ENCODE assay signal across 24 cellular contexts in the genomic region with DNA sequence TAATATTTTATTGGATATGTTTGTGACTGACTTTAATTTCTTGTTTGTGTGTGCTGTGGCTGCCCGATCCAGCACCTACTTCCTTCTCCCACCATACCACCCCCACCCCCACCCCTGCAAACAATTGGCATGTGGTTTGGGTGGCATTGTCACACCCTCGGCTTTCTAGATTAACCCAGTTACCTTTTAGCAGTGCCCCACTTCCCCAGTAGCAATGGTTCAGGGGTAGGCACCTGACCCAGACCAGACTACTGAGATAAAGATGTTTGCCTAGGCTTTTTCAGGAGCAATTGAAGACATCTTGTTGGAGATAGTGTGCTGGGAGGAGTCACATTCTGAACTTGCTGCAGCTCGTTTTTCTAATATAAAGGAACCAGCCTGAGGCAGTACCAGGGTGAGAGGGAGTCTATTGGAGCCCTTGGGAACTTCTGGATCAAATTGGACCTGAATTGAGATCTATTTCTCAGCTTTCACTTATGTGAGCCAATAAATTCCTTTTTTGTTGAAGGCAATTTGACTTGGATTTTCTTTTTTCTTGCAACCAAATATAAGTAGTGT. TPM values are rescaled to one million over a fixed set of nuclear protein-coding genes. Genes with fewer than 3 reads are reported as not detected.
A peak's percentile ranks its signal among the peaks of the same experiment; 100 is the strongest.
DNase-seq lines count a peak whose midpoint lies in the region; ATAC-seq lines count a peak whose summit lies in the region.
"Had no signal": no experiment of that assay in that cellular context is flagged by ENCODE, and none has a peak within 500 bp of the region (broad histone marks: within the 10 kb centered on the region; RNA-seq: fewer than 3 reads in every experiment).

No MANE protein-coding gene starts in this region.

- H3K4me3 ChIP-seq in GM23248, result no peak overlapping the region
- H3K4me3 ChIP-seq: BLaER1 treated with 17β-estradiol and CSF1 and Interleukin-3, amounts not matched to agents 10 nM and 100 nM had no signal

- no peak overlapping the region for H3K27ac ChIP-seq in GM23248
- H3K27ac ChIP-seq: BLaER1 treated with 17β-estradiol and CSF1 and Interleukin-3, amounts not matched to agents 10 nM and 100 nM had no signal

- H3K4me1 Mint-ChIP-seq in T-helper 17 cell, result peaks cover 42% of the 10 kb centered on the region
- peaks cover 29 to 30% of the 10 kb centered on the region in 2 donors for H3K4me1 Mint-ChIP-seq in natural killer cell treated with Interleukin-12 subunit alpha and Interleukin-12 subunit beta and Interleukin-15 and Interleukin-18, amount 100 ng/mL, for 72 hours (ENCODE audit: low read depth in 2 of 2)

- WGBS in GM23248 (ENCODE audit: low coverage in 1 of 2, low lambda C conversion rate in 2 of 2, missing lambda C conversion rate in 2 of 2), 2 experiments, result 27 to 40% methylated on average over 3 of the region's 3 CpGs

- in situ Hi-C loops in GM23248 (cut with MboI), result no loop called here

- H4K20me1 ChIP-seq in GM23248 (ENCODE audit: insufficient read depth), result no peaks in the 10 kb centered on the region

- ATAC-seq in T-helper 17 cell, result peak; percentile 86
- no peak for ATAC-seq in natural killer cell treated with Interleukin-12 subunit alpha and Interleukin-12 subunit beta and Interleukin-15 and Interleukin-18, amount 100 ng/mL, for 72 hours
- ATAC-seq: left lobe of liver, WTC11 had no signal

- H3K4me2 ChIP-seq in GM23248 (ENCODE audit: unreplicated experiment), result no peak overlapping the region

- peak overlapping the region; percentile 73 for H3K4me3 Mint-ChIP-seq in T-helper 17 cell
- H3K4me3 Mint-ChIP-seq in natural killer cell treated with Interleukin-12 subunit alpha and Interleukin-12 subunit beta and Interleukin-15 and Interleukin-18, amount 100 ng/mL, for 72 hours, result peak overlapping the region; percentile 54
- H3K4me3 Mint-ChIP-seq: neural crest cell; T-helper 1 cell treated with Interleukin-12 subunit alpha and Interleukin-12 subunit beta and Interleukin-4 antibody, amounts not matched to agents 30 μg/mL and 1 μg/mL, for 36 hours; WTC11 had no signal

- H3K9me3 Mint-ChIP-seq in natural killer cell treated with Interleukin-12 subunit alpha and Interleukin-12 subunit beta and Interleukin-15 and Interleukin-18, amount 100 ng/mL, for 72 hours, result no peaks in the 10 kb centered on the region
- H3K9me3 Mint-ChIP-seq: neural crest cell; T-helper 1 cell treated with Interleukin-12 subunit alpha and Interleukin-12 subunit beta and Interleukin-4 antibody, amounts not matched to agents 30 μg/mL and 1 μg/mL, for 36 hours; WTC11 had no signal

- H3F3A ChIP-seq in GM23248 (ENCODE audit: insufficient read depth), result peaks cover 29% of the 10 kb centered on the region

- no peak overlapping the region for H3K9ac ChIP-seq in GM23248
- H3K9ac ChIP-seq: BLaER1 treated with 17β-estradiol and CSF1 and Interleukin-3, amounts not matched to agents 10 nM and 100 nM had no signal

- peaks cover 53% of the 10 kb centered on the region for H3K79me2 ChIP-seq in GM23248 (ENCODE audit: insufficient read depth)

- peak overlapping the region; percentile 82 for H3K27ac Mint-ChIP-seq in T-helper 17 cell
- peak overlapping the region; percentile 61 to 72 for H3K27ac Mint-ChIP-seq in natural killer cell treated with Interleukin-12 subunit alpha and Interleukin-12 subunit beta and Interleukin-15 and Interleukin-18, amount 100 ng/mL, for 72 hours
- H3K27ac Mint-ChIP-seq: progenitor cell of endocrine pancreas; T-helper 1 cell treated with Interleukin-12 subunit alpha and Interleukin-12 subunit beta and Interleukin-4 antibody, amounts not matched to agents 30 μg/mL and 1 μg/mL, for 36 hours; WTC11 had no signal

- H3K36me3 Mint-ChIP-seq in T-helper 17 cell (ENCODE audit: low read depth), result no peaks in the 10 kb centered on the region
- no peaks in the 10 kb centered on the region for H3K36me3 Mint-ChIP-seq in natural killer cell treated with Interleukin-12 subunit alpha and Interleukin-12 subunit beta and Interleukin-15 and Interleukin-18, amount 100 ng/mL, for 72 hours

- no peaks in the 10 kb centered on the region for H3K27me3 Mint-ChIP-seq in T-helper 17 cell
- no peaks in the 10 kb centered on the region for H3K27me3 Mint-ChIP-seq in natural killer cell treated with Interleukin-12 subunit alpha and Interleukin-12 subunit beta and Interleukin-15 and Interleukin-18, amount 100 ng/mL, for 72 hours
- H3K27me3 Mint-ChIP-seq: progenitor cell of endocrine pancreas had no signal

- no peaks in the 10 kb centered on the region for H3K9me2 ChIP-seq in GM23248 (ENCODE audit: insufficient read depth)

- H3K9me3 ChIP-seq in T-helper 17 cell (ENCODE audit: control insufficient read depth, low read length, poor library complexity, severe bottlenecking), result no peaks in the 10 kb centered on the region
- H3K9me3 ChIP-seq in GM23248 (ENCODE audit: low read depth), result no peaks in the 10 kb centered on the region
- H3K9me3 ChIP-seq: BLaER1 treated with 17β-estradiol and CSF1 and Interleukin-3, amounts not matched to agents 10 nM and 100 nM had no signal

- DNase-seq in activated effector memory CD4-positive, alpha-beta T cell treated with Interleukin-2 at 50 U/mL for 16 hours, result peak; percentile 6
- no peak for DNase-seq in activated effector memory CD4-positive, alpha-beta T cell treated with anti-CD3 and anti-CD28 coated beads, Interleukin-2, amount 50 U/mL, for 16 hours
- DNase-seq in T-helper 17 cell, result no peak
- peak; percentile 32 for DNase-seq in central memory CD4-positive, alpha-beta T cell
- DNase-seq in natural killer cell treated with Interleukin-12 subunit alpha and Interleukin-12 subunit beta and Interleukin-15 and Interleukin-18, amount 100 ng/mL, for 72 hours (ENCODE audit: low spot score), result no peak
- DNase-seq in GM23248, result no peak
- DNase-seq in DMS79 treated with DMSO at 0.1 percent for 48 hours (lab: John Stamatoyannopoulos, UW), result no peak
- no peak for DNase-seq in NCI-H146 treated with DMSO at 0.1 percent for 48 hours (lab: John Stamatoyannopoulos, UW; ENCODE audit: unreplicated experiment)
- DNase-seq: activated CD8-positive, alpha-beta memory T cell treated with anti-CD3 and anti-CD28 coated beads for 24 hours; anterior cingulate cortex; DMS153; effector CD4-positive, alpha-beta T cell; GF-D8; midbrain; NCI-H187; NCI-H345; stimulated activated CD4-positive, alpha-beta T cell treated with anti-CD3 and anti-CD28 coated beads, Interleukin-2, amount 100 ng/mL, for 24 hours; stimulated activated naive CD4-positive, alpha-beta T cell treated with Interleukin-2 at 50 U/mL for 16 hours had no signal

- H3K27me3 ChIP-seq in GM23248 (replicated peaks; ENCODE audit: insufficient read depth), result no peaks in the 10 kb centered on the region
- H3K27me3 ChIP-seq: BLaER1 treated with 17β-estradiol and CSF1 and Interleukin-3, amounts not matched to agents 10 nM and 100 nM had no signal

- peaks cover 53% of the 10 kb centered on the region for H3K36me3 ChIP-seq in GM23248 (ENCODE audit: low read depth)

- H3K4me1 ChIP-seq in GM23248 (ENCODE audit: insufficient read depth), result peaks cover 7% of the 10 kb centered on the region

- H2AFZ ChIP-seq in GM23248, result no peak overlapping the region

RNA-seq across cellular contexts. Expression of a gene that starts 37.7 kb away (rescaled TPM):
- total RNA-seq in T-helper 17 cell, result 100 to 1,000 TPM; 101 to 112 TPM
- 10 to 100 TPM; 56.4 to 70.6 TPM for total RNA-seq in natural killer cell treated with Interleukin-12 subunit alpha and Interleukin-12 subunit beta and Interleukin-15 and Interleukin-18, amount 100 ng/mL, for 72 hours
- 55.3 and 57.7 TPM in 2 replicates for total RNA-seq in GM23248 (2014; rRNA removed; shearing (Covaris generic))
- 221 and 226 TPM in 2 replicates for polyA plus RNA-seq in GM23248 (2016; fragmentation: Nextera tagmentation; extraction: Ambion mirVana)

Comparison
In these comparisons a context has a peak if more than half of its experiments do, and no peak if none do; other contexts are left out.
1. DNase-seq: peak in activated effector memory CD4-positive, alpha-beta T cell treated with Interleukin-2 at 50 U/mL for 16 hours (single experiment) and central memory CD4-positive, alpha-beta T cell (single experiment); none in activated effector memory CD4-positive, alpha-beta T cell treated with anti-CD3 and anti-CD28 coated beads, Interleukin-2, amount 50 U/mL, for 16 hours (single experiment), T-helper 17 cell (0 of 3), natural killer cell treated with Interleukin-12 subunit alpha and Interleukin-12 subunit beta and Interleukin-15 and Interleukin-18, amount 100 ng/mL, for 72 hours (single experiment), GM23248 (single experiment), DMS79 treated with DMSO at 0.1 percent for 48 hours (single experiment) and NCI-H146 treated with DMSO at 0.1 percent for 48 hours (single experiment).